ENCODE assay signal across 8 cellular contexts in genomic region chr2:10078704-10079191, GRCh38. TPM values are rescaled to one million over a fixed set of nuclear protein-coding genes. Genes with fewer than 3 reads are reported as not detected.
A peak's percentile ranks its signal among the peaks of the same experiment; 100 is the strongest.
DNase-seq lines count a peak whose midpoint lies in the region; ATAC-seq, FAIRE-seq and TF ChIP-seq lines count a peak whose summit lies in the region.

No MANE protein-coding gene starts in this region.

- no peaks in the 10 kb centered on the region for H4K20me1 ChIP-seq in keratinocyte (ENCODE audit: control insufficient read depth, extremely low read depth, insufficient read depth, low read length)

- no peaks in the 10 kb centered on the region for H3K9me1 ChIP-seq in keratinocyte (ENCODE audit: control insufficient read depth, extremely low read depth, insufficient read depth, low read length)

- H2AFZ ChIP-seq in keratinocyte (ENCODE audit: control insufficient read depth, low read length): peak overlapping the region; percentile 23

- H3K79me2 ChIP-seq in keratinocyte (ENCODE audit: control insufficient read depth, insufficient read depth, low read length): no peaks in the 10 kb centered on the region

- H3K4me3 ChIP-seq in HAP-1 (peak overlapping the region; percentile 30), astrocyte of the cerebellum (ENCODE audit: low read depth, low read length) (peak overlapping the region; percentile 36), keratinocyte (ENCODE audit: control insufficient read depth in 2 of 3, extremely low read depth in 1 of 3, insufficient read depth in 2 of 3, low read depth in 1 of 3, low read length in 3 of 3) (peak overlapping the region in 1 of 3 experiments; percentile 48)

- dilution Hi-C loops in keratinocyte (cut with MboI; ENCODE audit: extremely low pct_ligation_motif_present, low sequenced_read_pairs): no loop called here

- no peak overlapping the region for H3K9ac ChIP-seq in keratinocyte (ENCODE audit: control insufficient read depth, extremely low read depth, insufficient read depth, low read length)

- in situ Hi-C loops in HAP-1 (cut with MboI; ENCODE audit: low sequenced_read_pairs): loop anchor here (10.0 kb wide), 1 partner anchor 356 kb away; no protein-coding TSS in a partner anchor
- in situ Hi-C loops in astrocyte of the cerebellum (cut with HindIII; ENCODE audit: low sequenced_read_pairs): no loop called here

- H3K27ac ChIP-seq in keratinocyte (ENCODE audit: control insufficient read depth, insufficient read depth, low read length): no peak overlapping the region

- H3K36me3 ChIP-seq in HAP-1 (replicated peaks) (no peaks in the 10 kb centered on the region), keratinocyte (ENCODE audit: control insufficient read depth in 2 of 2, extremely low read depth in 1 of 2, insufficient read depth in 2 of 2, low read length in 2 of 2) (no peaks in the 10 kb centered on the region)

- DNase-seq in HAP-1 (ENCODE audit: low spot score in 2 of 2) (no peak), astrocyte of the cerebellum (ENCODE audit: low read depth) (no peak), keratinocyte (ENCODE audit: low read depth, low spot score) (no peak), DMS 273 treated with DMSO at 0.1 percent for 48 hours (lab: John Stamatoyannopoulos, UW) (no peak), DMS53 (lab: John Stamatoyannopoulos, UW) (no peak)
- DNase-seq in stimulated activated naive CD8-positive, alpha-beta T cell treated with anti-CD3 and anti-CD28 coated beads, Interleukin-15, amount 100 ng/mL, for 72 hours: no peak

- H3K4me2 ChIP-seq in keratinocyte (ENCODE audit: control insufficient read depth, extremely low read depth, insufficient read depth, low read depth, low read length): peak overlapping the region; percentile 77

- peaks cover 29% of the 10 kb centered on the region for H3K4me1 Mint-ChIP-seq in stimulated activated naive CD8-positive, alpha-beta T cell treated with anti-CD3 and anti-CD28 coated beads, Interleukin-15, amount 100 ng/mL, for 72 hours

- no peak for ATAC-seq in stimulated activated naive CD8-positive, alpha-beta T cell treated with anti-CD3 and anti-CD28 coated beads, Interleukin-15, amount 100 ng/mL, for 72 hours
- ATAC-seq in HG03159 (IDR thresholded peaks at IDR 0.05; ENCODE audit: unreplicated experiment): no peak
- no peak for ATAC-seq in HG03095 (IDR thresholded peaks at IDR 0.05; ENCODE audit: unreplicated experiment)

- H3K27me3 Mint-ChIP-seq in stimulated activated naive CD8-positive, alpha-beta T cell treated with anti-CD3 and anti-CD28 coated beads, Interleukin-15, amount 100 ng/mL, for 72 hours: peaks cover 87% of the 10 kb centered on the region

- H3K4me1 ChIP-seq in HAP-1 (no peaks in the 10 kb centered on the region), keratinocyte (ENCODE audit: control insufficient read depth, extremely low read depth, insufficient read depth, low read length) (no peaks in the 10 kb centered on the region)

- FAIRE-seq in keratinocyte (lab: Jason Lieb, UNC): no peak

- no peak overlapping the region for H3K27ac Mint-ChIP-seq in stimulated activated naive CD8-positive, alpha-beta T cell treated with anti-CD3 and anti-CD28 coated beads, Interleukin-15, amount 100 ng/mL, for 72 hours

- H3K9me3 ChIP-seq in HAP-1: no peaks in the 10 kb centered on the region
- no peaks in the 10 kb centered on the region for H3K9me3 ChIP-seq in keratinocyte (ENCODE audit: control insufficient read depth, low read depth, low read length)

- no peaks in the 10 kb centered on the region for H3K9me3 Mint-ChIP-seq in stimulated activated naive CD8-positive, alpha-beta T cell treated with anti-CD3 and anti-CD28 coated beads, Interleukin-15, amount 100 ng/mL, for 72 hours

- H3K27me3 ChIP-seq in HAP-1 (ENCODE audit: low read depth) (peaks cover 2% of the 10 kb centered on the region; the same call in 1 of the 2 replicates), keratinocyte (ENCODE audit: control insufficient read depth, extremely low read depth, insufficient read depth, low read length) (peaks cover 62% of the 10 kb centered on the region)

- peak overlapping the region; percentile 75 to 89 for H3K4me3 Mint-ChIP-seq in stimulated activated naive CD8-positive, alpha-beta T cell treated with anti-CD3 and anti-CD28 coated beads, Interleukin-15, amount 100 ng/mL, for 72 hours

- TF ChIP-seq CTCF in astrocyte of the cerebellum (IDR thresholded peaks at IDR 0.05; ENCODE audit: low read depth, low read length, missing control alignments) (no peak), keratinocyte (optimal IDR thresholded peaks at IDR 0.05 in 1 of 3, IDR thresholded peaks at IDR 0.05 in 1 of 3, conservative IDR thresholded peaks at IDR 0.05 in 1 of 3; ENCODE audit: extremely low read depth in 1 of 3, insufficient read depth in 2 of 3, low read length in 3 of 3) (no peak)

RNA-seq across cellular contexts. Expression of gene CYS1, which starts 1.5 kb away (rescaled TPM):
- polyA plus RNA-seq in keratinocyte: 0.14 to 0.52 TPM (median 0.48 TPM) in 3 replicates
- not detected for polyA plus RNA-seq in keratinocyte (2011; ENCODE audit: low read depth)
- 0.41 and 1.3 TPM in 2 replicates for polyA plus RNA-seq in keratinocyte (2011; cell fraction: cytosol; rRNA removed)
- 0.28 and 1.6 TPM in 2 replicates for polyA plus RNA-seq in keratinocyte (2011; cell fraction: nucleus; rRNA removed)
- 0.20 and 0.77 TPM in 2 replicates for polyA plus RNA-seq in keratinocyte (2012; ENCODE audit: low replicate concordance)
- 0.35 to 0.92 TPM (median 0.53 TPM) in 3 replicates for polyA minus RNA-seq in keratinocyte
- 1.2 TPM for polyA minus RNA-seq in keratinocyte (2011; cell fraction: cytosol; rRNA and poly(A)+ RNA removed)
- 0.42 and 0.85 TPM in 2 replicates for polyA minus RNA-seq in keratinocyte (2011; cell fraction: nucleus; rRNA and poly(A)+ RNA removed)

RNA-seq across cellular contexts. Expression of gene KLF11, which starts 35.4 kb away (rescaled TPM):
- polyA plus RNA-seq in keratinocyte: 6.1 to 7.0 TPM (median 6.6 TPM) in 3 replicates
- 4.3 TPM for polyA plus RNA-seq in keratinocyte (2011; ENCODE audit: low read depth)
- polyA plus RNA-seq in keratinocyte (2011; cell fraction: cytosol; rRNA removed): 3.7 and 5.2 TPM in 2 replicates
- polyA plus RNA-seq in keratinocyte (2011; cell fraction: nucleus; rRNA removed): 5.0 and 5.8 TPM in 2 replicates
- polyA plus RNA-seq in keratinocyte (2012; ENCODE audit: low replicate concordance): 2.7 and 7.4 TPM in 2 replicates
- 6.7 to 17.2 TPM (median 10.8 TPM) in 3 replicates for polyA minus RNA-seq in keratinocyte
- 6.3 TPM for polyA minus RNA-seq in keratinocyte (2011; cell fraction: cytosol; rRNA and poly(A)+ RNA removed)
- polyA minus RNA-seq in keratinocyte (2011; cell fraction: nucleus; rRNA and poly(A)+ RNA removed): 3.1 and 5.7 TPM in 2 replicates

RNA-seq across cellular contexts. Expression of gene RRM2, which starts 43.8 kb away (rescaled TPM):
- polyA plus RNA-seq in keratinocyte: 1.6 to 34.1 TPM (median 25.7 TPM) in 3 replicates
- polyA plus RNA-seq in keratinocyte (2011; ENCODE audit: low read depth): 1.00 TPM
- 4.8 and 5.0 TPM in 2 replicates for polyA plus RNA-seq in keratinocyte (2011; cell fraction: cytosol; rRNA removed)
- polyA plus RNA-seq in keratinocyte (2011; cell fraction: nucleus; rRNA removed): 2.3 and 2.9 TPM in 2 replicates
- polyA plus RNA-seq in keratinocyte (2012; ENCODE audit: low replicate concordance): 0.59 and 35.7 TPM in 2 replicates
- 2.0 to 23.6 TPM (median 14.3 TPM) in 3 replicates for polyA minus RNA-seq in keratinocyte
- polyA minus RNA-seq in keratinocyte (2011; cell fraction: cytosol; rRNA and poly(A)+ RNA removed): 21.5 TPM
- 2.5 and 3.1 TPM in 2 replicates for polyA minus RNA-seq in keratinocyte (2011; cell fraction: nucleus; rRNA and poly(A)+ RNA removed)
